Comparison of ENCODE assay signal across 14 cellular contexts in the genomic region with DNA sequence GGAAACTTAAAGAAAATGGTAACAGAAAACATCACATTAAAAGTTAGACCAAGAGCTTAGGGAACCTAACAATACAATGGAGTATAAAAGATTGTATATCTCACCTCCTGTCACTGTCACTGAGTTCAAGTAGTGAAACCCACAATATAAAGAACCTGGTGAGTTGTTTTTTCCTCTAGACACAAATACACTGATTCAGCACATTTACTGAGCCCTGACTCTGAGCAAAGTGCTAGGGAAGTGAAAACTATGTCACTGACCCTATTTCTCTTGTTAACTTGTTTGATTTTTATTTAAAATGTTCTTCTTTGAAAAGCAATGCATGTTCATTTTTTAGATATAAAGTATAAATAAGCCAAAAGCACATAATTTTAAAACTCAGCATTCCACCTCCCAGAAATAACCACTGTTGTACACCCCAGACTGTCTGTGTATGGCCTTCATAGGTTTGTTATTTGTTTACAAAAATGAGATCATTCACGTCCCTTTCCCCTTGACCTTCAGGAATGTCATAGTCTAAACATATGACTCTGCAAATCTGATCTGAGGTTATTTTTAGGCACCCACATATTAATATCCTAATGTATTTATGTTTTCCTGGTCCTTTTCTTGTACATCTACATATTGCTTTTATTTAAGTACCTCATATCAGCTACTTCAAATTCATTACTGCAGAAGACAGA.
A peak's percentile ranks its signal among the peaks of the same experiment; 100 is the strongest.
DNase-seq lines count a peak whose midpoint lies in the region; ATAC-seq lines count a peak whose summit lies in the region.
"Had no signal": no experiment of that assay in that cellular context is flagged by ENCODE, and none has a peak within 500 bp of the region (broad histone marks: within the 10 kb centered on the region; RNA-seq: fewer than 3 reads in every experiment).

No MANE protein-coding gene starts in this region.

- ATAC-seq in GM19023 (IDR thresholded peaks at IDR 0.05; ENCODE audit: unreplicated experiment) (peak; percentile 53), HG02884 (IDR thresholded peaks at IDR 0.05; ENCODE audit: unreplicated experiment) (peak; percentile 69)
- ATAC-seq: T-cell had no signal

- DNase-seq in CD1c-positive myeloid dendritic cell (ENCODE audit: extremely low spot score) (peak; percentile 73), RPMI8226 (peak; percentile 82), epidermal melanocyte (ENCODE audit: insufficient read length, low spot score) (no peak), NCI-H774 (lab: John Stamatoyannopoulos, UW) (no peak), NCI-H345 (lab: John Stamatoyannopoulos, UW) (no peak)
- no peak for DNase-seq in activated naive CD4-positive, alpha-beta T cell treated with anti-CD3 and anti-CD28 coated beads, Interleukin-2, amount 50 U/mL, for 16 hours
- DNase-seq: activated naive CD4-positive, alpha-beta T cell treated with Interleukin-2 at 50 U/mL for 16 hours; CD4-positive, alpha-beta memory T cell; H7; NCI-H1092 treated with DMSO at 0.1 percent for 48 hours; sigmoid colon; T-cell had no signal

Comparison
In these comparisons a context has a peak if more than half of its experiments do, and no peak if none do; other contexts are left out.
1. DNase-seq: peak in CD1c-positive myeloid dendritic cell (single experiment) and RPMI8226 (single experiment); none in epidermal melanocyte (single experiment), activated naive CD4-positive, alpha-beta T cell treated with anti-CD3 and anti-CD28 coated beads, Interleukin-2, amount 50 U/mL, for 16 hours (single experiment), NCI-H774 (single experiment) and NCI-H345 (single experiment).